In genomic region chr12:53036802-53037201, GRCh38 we compare ENCODE assay signal across 1 cellular context.
A peak's percentile ranks its signal among the peaks of the same experiment; 100 is the strongest.
TF ChIP-seq lines count a peak whose summit lies in the region.

No MANE protein-coding gene starts in this region.

TF ChIP-seq in H1, 55 proteins besides CTCF, POLR2A, EP300 and RAD21:
- TF ChIP-seq PHF8 (conservative IDR thresholded peaks at IDR 0.05; ENCODE audit: low read depth, low read length) (no peak), POLR2AphosphoS5 (IDR thresholded peaks at IDR 0.05; ENCODE audit: low read depth, low read length) (0 out of 2 replicates have a peak, but pooled peaks have one; percentile 9), SRF (IDR thresholded peaks at IDR 0.05; ENCODE audit: low read depth, low read length) (no peak), BACH1 (IDR thresholded peaks at IDR 0.05; ENCODE audit: low read length) (no peak), HDAC2 (IDR thresholded peaks at IDR 0.05; ENCODE audit: borderline replicate concordance in 1 of 2, low read depth in 2 of 2, low read length in 2 of 2) (no peak), JUND (IDR thresholded peaks at IDR 0.05; ENCODE audit: low read length) (no peak)
